In genomic region chr5:120788481-120788880, GRCh38 we compare ENCODE assay signal across 28 cellular contexts.
"Had no signal": no experiment of that assay in that cellular context is flagged by ENCODE, and none has a peak within 500 bp of the region (broad histone marks: within the 10 kb centered on the region; RNA-seq: fewer than 3 reads in every experiment).

No MANE protein-coding gene starts in this region.

- ATAC-seq: effector memory CD8-positive, alpha-beta T cell; esophagus mucosa; foreskin keratinocyte; gastrocnemius medialis; gastroesophageal sphincter; heart left ventricle; heart right ventricle had no signal

- DNase-seq: colonic mucosa; cortex of kidney; dermis blood vessel endothelial cell; dorsolateral prefrontal cortex; effector CD4-positive, alpha-beta T cell; effector CD8-positive, alpha-beta T cell; effector memory CD4-positive, alpha-beta T cell; effector memory CD8-positive, alpha-beta T cell; endodermal cell; erythroblast; esophagus squamous epithelium; foreskin fibroblast; foreskin keratinocyte; foreskin melanocyte; gastrocnemius medialis; glutamatergic neuron; head of caudate nucleus; heart left ventricle; heart right ventricle had no signal

- H3K4me1 ChIP-seq: colonic mucosa, esophagus muscularis mucosa, esophagus squamous epithelium, foreskin keratinocyte, gastrocnemius medialis, gastroesophageal sphincter, heart left ventricle, heart right ventricle had no signal

- FAIRE-seq: colon, endometrium, endothelial cell of umbilical vein, frontal cortex had no signal

- H3K4me3 ChIP-seq: colonic mucosa, coronary artery, dorsolateral prefrontal cortex, esophagus muscularis mucosa, esophagus squamous epithelium, gastrocnemius medialis, gastroesophageal sphincter, heart left ventricle, heart right ventricle had no signal

- H3K36me3 ChIP-seq: colonic mucosa, esophagus muscularis mucosa, esophagus squamous epithelium, gastrocnemius medialis, gastroesophageal sphincter, heart left ventricle, heart right ventricle had no signal

- H3K9me3 ChIP-seq: colonic mucosa, esophagus muscularis mucosa, esophagus squamous epithelium, gastrocnemius medialis, gastroesophageal sphincter, heart left ventricle, heart right ventricle had no signal

- H3K27me3 ChIP-seq: colonic mucosa, dorsolateral prefrontal cortex, esophagus muscularis mucosa, esophagus squamous epithelium, foreskin keratinocyte, gastrocnemius medialis, gastroesophageal sphincter, heart left ventricle, heart right ventricle had no signal

- H3K27ac ChIP-seq: colonic mucosa, coronary artery, dorsolateral prefrontal cortex, epithelial cell of prostate, esophagus muscularis mucosa, esophagus squamous epithelium, foreskin keratinocyte, gastrocnemius medialis, gastroesophageal sphincter, heart left ventricle, heart right ventricle had no signal
